ENCODE assay signal across 1 cellular context in genomic region chr10:112996462-112996861, GRCh38.
TF ChIP-seq lines count a peak whose summit lies in the region.

No MANE protein-coding gene starts in this region.

TF ChIP-seq in H1, 55 proteins besides CTCF, POLR2A, EP300 and RAD21:
- TF ChIP-seq BACH1 (IDR thresholded peaks at IDR 0.05; ENCODE audit: low read length) (no peak), KDM1A (IDR thresholded peaks at IDR 0.05; ENCODE audit: borderline replicate concordance, low read length) (no peak), NRF1 (IDR thresholded peaks at IDR 0.05; ENCODE audit: low read depth, low read length) (no peak), GABPA (IDR thresholded peaks at IDR 0.05; ENCODE audit: borderline replicate concordance, insufficient read depth, low read length) (no peak), CREB1 (IDR thresholded peaks at IDR 0.05) (no peak), BCL11A (IDR thresholded peaks at IDR 0.05; ENCODE audit: low read depth in 2 of 2, low read length in 2 of 2) (no peak)
